In genomic region chr3:23686535-23686934, GRCh38 we compare ENCODE assay signal across 2 cellular contexts.
TF ChIP-seq lines count a peak whose summit lies in the region.

No MANE protein-coding gene starts in this region.

TF ChIP-seq in IMR-90, 13 proteins besides CTCF, POLR2A, EP300 and RAD21:
- TF ChIP-seq FOS (IDR thresholded peaks at IDR 0.05; ENCODE audit: low read depth, low read length) = no peak
- no peak for TF ChIP-seq MAZ (IDR thresholded peaks at IDR 0.05; ENCODE audit: borderline replicate concordance, low read depth, low read length)
- no peak for TF ChIP-seq CHD1 (IDR thresholded peaks at IDR 0.05; ENCODE audit: low read depth, low read length)
- no peak for TF ChIP-seq ELK1 (IDR thresholded peaks at IDR 0.05; ENCODE audit: borderline replicate concordance, low read depth, low read length)
- no peak for TF ChIP-seq RFX5 (IDR thresholded peaks at IDR 0.05; ENCODE audit: low read depth, low read length)
- TF ChIP-seq RCOR1 (IDR thresholded peaks at IDR 0.05; ENCODE audit: insufficient replicate concordance, low read length) = no peak
- TF ChIP-seq CEBPB (IDR thresholded peaks at IDR 0.05; ENCODE audit: low read depth, low read length) = no peak
- TF ChIP-seq BHLHE40 (IDR thresholded peaks at IDR 0.05; ENCODE audit: low read depth, low read length) = no peak
- TF ChIP-seq MXI1 (IDR thresholded peaks at IDR 0.05; ENCODE audit: borderline replicate concordance, low read depth, low read length) = no peak
- TF ChIP-seq MAFK (IDR thresholded peaks at IDR 0.05; ENCODE audit: low read depth, low read length) = no peak

TF ChIP-seq in WTC11, 78 proteins besides CTCF, POLR2A, EP300 and RAD21:
- TF ChIP-seq NR2C2 (CRISPR knock-in tag; IDR thresholded peaks at IDR 0.05) (no peak), PRDM15 (CRISPR knock-in tag; IDR thresholded peaks at IDR 0.05) (no peak), ZNF317 (CRISPR knock-in tag; IDR thresholded peaks at IDR 0.05; ENCODE audit: borderline replicate concordance, low read depth) (no peak), STAT6 (CRISPR knock-in tag; conservative IDR thresholded peaks at IDR 0.05; ENCODE audit: low read depth) (no peak), SP1 (CRISPR knock-in tag; conservative IDR thresholded peaks at IDR 0.05) (no peak), OVOL2 (CRISPR knock-in tag; IDR thresholded peaks at IDR 0.05; ENCODE audit: borderline replicate concordance) (no peak), CBFB (CRISPR knock-in tag; IDR thresholded peaks at IDR 0.05; ENCODE audit: low read depth) (no peak), GRHL2 (CRISPR knock-in tag; IDR thresholded peaks at IDR 0.05; ENCODE audit: insufficient replicate concordance, severe bottlenecking) (no peak), ESRRA (CRISPR knock-in tag; IDR thresholded peaks at IDR 0.05; ENCODE audit: borderline replicate concordance) (no peak)
